ENCODE assay signal across 8 cellular contexts in the genomic region with DNA sequence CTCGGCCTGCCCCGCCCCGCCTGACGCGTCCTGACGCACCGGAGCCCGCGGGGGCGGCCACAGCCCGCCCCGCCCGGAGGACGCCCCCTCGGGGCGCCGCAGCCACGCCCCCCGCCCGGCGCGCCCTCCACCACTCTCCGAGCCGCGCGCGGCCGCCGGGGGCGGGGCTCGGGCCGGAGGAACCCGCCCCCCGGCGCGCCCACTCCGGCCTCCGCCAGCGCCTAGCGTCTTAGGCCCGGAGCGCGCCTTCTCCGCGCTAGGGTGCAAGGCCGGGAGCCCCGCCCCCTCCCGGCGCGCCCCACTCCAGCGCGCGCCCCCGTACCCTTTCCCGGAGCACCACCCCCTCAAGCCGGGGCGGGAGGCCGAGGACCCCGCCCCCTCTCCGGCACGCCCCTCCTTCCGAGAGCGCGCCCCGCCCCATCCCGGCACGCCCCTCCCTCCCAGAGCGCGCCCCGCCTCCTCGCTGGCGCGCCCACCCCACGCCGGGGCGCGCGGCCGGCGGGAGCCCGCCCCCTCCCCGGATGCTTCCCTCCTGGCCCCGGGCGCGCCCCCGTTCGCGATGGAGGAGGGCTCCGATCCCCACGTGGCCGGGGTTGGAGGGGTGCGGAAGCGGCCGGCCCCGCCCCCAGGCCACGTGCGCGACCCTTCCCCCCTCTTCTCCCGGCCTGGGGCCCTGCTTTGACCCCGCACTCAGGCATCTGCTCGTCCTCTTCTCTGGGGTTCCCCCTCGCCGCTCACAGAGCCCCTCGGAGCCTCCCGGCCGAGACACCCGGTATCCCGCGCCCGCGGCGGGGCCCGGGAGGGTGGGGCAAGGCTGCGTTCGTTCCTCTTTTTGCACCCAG. TPM values are rescaled to one million over a fixed set of nuclear protein-coding genes. Genes with fewer than 3 reads are reported as not detected.
DNase-seq lines count a peak whose midpoint lies in the region; TF ChIP-seq lines count a peak whose summit lies in the region.

No MANE protein-coding gene starts in this region.

- H3K4me3 ChIP-seq in neutrophil (ENCODE audit: low read depth in 1 of 2, low read length in 1 of 2) (peak overlapping the region; percentile 92 to 99), subcutaneous abdominal adipose tissue (ENCODE audit: low read depth in 1 of 5, low read length in 5 of 5) (peak overlapping the region in 4 of 5 donors; percentile 63 to 76 (median 68))

- H3K4me1 ChIP-seq in neutrophil (ENCODE audit: control insufficient read depth in 1 of 2, insufficient read depth in 1 of 2, low read depth in 1 of 2, low read length in 1 of 2) (peaks cover 39 to 48% of the 10 kb centered on the region in 2 experiments), subcutaneous abdominal adipose tissue (ENCODE audit: control insufficient read depth in 5 of 5, insufficient read depth in 5 of 5, low read length in 5 of 5) (peaks cover 0 to 50% (median 39%) of the 10 kb centered on the region in 5 donors)

- no peak for TF ChIP-seq CTCF in neutrophil (IDR thresholded peaks at IDR 0.05)

- H3K9ac ChIP-seq in subcutaneous abdominal adipose tissue (ENCODE audit: low read length in 5 of 5) = peak overlapping the region in 4 of 5 donors; percentile 72 to 88 (median 80)

- H3K27me3 ChIP-seq in neutrophil = no peaks in the 10 kb centered on the region
- peaks cover 0 to 10% (median 3%) of the 10 kb centered on the region in 5 donors for H3K27me3 ChIP-seq in subcutaneous abdominal adipose tissue (ENCODE audit: control insufficient read depth in 5 of 5, insufficient read depth in 4 of 5, low read length in 5 of 5)

- DNase-seq in EL = peak; percentile 94
- peak; percentile 83 for DNase-seq in H4 (ENCODE audit: low spot score)
- DNase-seq in LoVo (ENCODE audit: low spot score) = peak; percentile 93
- peak; percentile 88 for DNase-seq in SIG-M5 treated with dmso at 0.1 percent for 504 hours (lab: John Stamatoyannopoulos, UW; ENCODE audit: unreplicated experiment)
- DNase-seq in activated gamma-delta T cell treated with anti-CD3 and anti-CD28 coated beads, Interleukin-2, amount 50 U/mL, for 16 hours (ENCODE audit: low read depth) = peak; percentile 93
- peak; percentile 82 for DNase-seq in foreskin melanocyte

- H3K27ac ChIP-seq in neutrophil (peak overlapping the region; percentile 99), subcutaneous abdominal adipose tissue (ENCODE audit: low read depth, low read length) (peak overlapping the region; percentile 72)

- H3K36me3 ChIP-seq in neutrophil = no peaks in the 10 kb centered on the region
- H3K36me3 ChIP-seq in subcutaneous abdominal adipose tissue (ENCODE audit: control insufficient read depth in 5 of 5, insufficient read depth in 5 of 5, low read length in 5 of 5) = no peaks in the 10 kb centered on the region

- H3K9me3 ChIP-seq in neutrophil (no peaks in the 10 kb centered on the region), subcutaneous abdominal adipose tissue (ENCODE audit: control insufficient read depth in 5 of 5, low read length in 5 of 5) (no peaks in the 10 kb centered on the region)

RNA-seq across cellular contexts. Expression of a gene that starts 0.5 kb away (rescaled TPM):
- 1.8 and 4.6 TPM in 2 replicates for total RNA-seq in H4 (2014; rRNA removed; shearing (Covaris generic))

RNA-seq across cellular contexts. Expression of a gene that starts 15.6 kb away (rescaled TPM):
- 2.3 and 4.2 TPM in 2 replicates for total RNA-seq in H4 (2014; rRNA removed; shearing (Covaris generic))

RNA-seq across cellular contexts. Expression of a gene that starts 21.4 kb away (rescaled TPM):
- total RNA-seq in H4 (2014; rRNA removed; shearing (Covaris generic)) = 20.2 and 40.6 TPM in 2 replicates

RNA-seq across cellular contexts. Expression of a gene that starts 41.3 kb away (rescaled TPM):
- total RNA-seq in H4 (2014; rRNA removed; shearing (Covaris generic)) = 0.93 and 1.0 TPM in 2 replicates

RNA-seq across cellular contexts. Expression of a gene that starts 41.3 kb away (rescaled TPM):
- total RNA-seq in H4 (2014; rRNA removed; shearing (Covaris generic)) = 66.3 and 68.3 TPM in 2 replicates

Comparison
In these comparisons a context has a peak if more than half of its experiments do, and no peak if none do; other contexts are left out.
1. Peak in every context shown above with its lines: DNase-seq, H3K4me3 ChIP-seq and H3K27ac ChIP-seq.